ENCODE assay signal across 8 cellular contexts in genomic region chr1:28735961-28736449, GRCh38. TPM values are rescaled to one million over a fixed set of nuclear protein-coding genes. Genes with fewer than 3 reads are reported as not detected.
A peak's percentile ranks its signal among the peaks of the same experiment; 100 is the strongest.
DNase-seq lines count a peak whose midpoint lies in the region; ATAC-seq and TF ChIP-seq lines count a peak whose summit lies in the region.

No MANE protein-coding gene starts in this region.

- peak overlapping the region; percentile 2 to 29 for H3K4me3 ChIP-seq in body of pancreas
- H3K4me3 ChIP-seq in upper lobe of right lung, result peak overlapping the region; percentile 96

- H3K36me3 Mint-ChIP-seq in activated naive CD4-positive, alpha-beta T cell treated with anti-CD3 and anti-CD28 coated beads, Interleukin-2, amount 10 ng/mL, durations not matched to agents 7 days and 5 days, result peaks cover 23% of the 10 kb centered on the region
- peaks cover 3% of the 10 kb centered on the region for H3K36me3 Mint-ChIP-seq in memory B cell

- H3K27ac Mint-ChIP-seq in activated naive CD4-positive, alpha-beta T cell treated with anti-CD3 and anti-CD28 coated beads, Interleukin-2, amount 10 ng/mL, durations not matched to agents 7 days and 5 days, result peak overlapping the region; percentile 98
- H3K27ac Mint-ChIP-seq in memory B cell, result peak overlapping the region; percentile 89

- CTCF ChIA-PET in activated naive CD4-positive, alpha-beta T cell treated with anti-CD3 and anti-CD28 coated beads, Interleukin-2, amount 10 ng/mL, durations not matched to agents 7 days and 5 days (lab: Charles Lee), result interaction anchor here (0.8 to 2.0 kb wide), 12 partner anchors 9 to 450 kb away, joined by 3 to 8 read pairs (median 4); partner anchors contain the start of gene TAF12

- peaks cover 39% of the 10 kb centered on the region for H3K4me1 Mint-ChIP-seq in activated naive CD4-positive, alpha-beta T cell treated with anti-CD3 and anti-CD28 coated beads, Interleukin-2, amount 10 ng/mL, durations not matched to agents 7 days and 5 days
- H3K4me1 Mint-ChIP-seq in memory B cell, result peaks cover 13% of the 10 kb centered on the region

- DNase-seq in activated naive CD4-positive, alpha-beta T cell treated with anti-CD3 and anti-CD28 coated beads, Interleukin-2, amount 10 ng/mL, durations not matched to agents 7 days and 5 days, result no peak
- DNase-seq in activated naive CD4-positive, alpha-beta T cell (lab: John Stamatoyannopoulos, UW), result no peak
- no peak for DNase-seq in body of pancreas
- DNase-seq in memory B cell (ENCODE audit: low spot score in 2 of 2), result no peak
- no peak for DNase-seq in upper lobe of right lung
- DNase-seq in cerebellar cortex (ENCODE audit: low spot score), result no peak

- TF ChIP-seq CTCF in body of pancreas (IDR thresholded peaks at IDR 0.05), result no peak
- no peak for TF ChIP-seq CTCF in upper lobe of right lung (IDR thresholded peaks at IDR 0.05)

- TF ChIP-seq POLR2A in body of pancreas (IDR thresholded peaks at IDR 0.05), result no peak

- peaks cover 0 to 3% of the 10 kb centered on the region in 2 donors for H3K36me3 ChIP-seq in body of pancreas (replicated peaks in 1 of 2; ENCODE audit: insufficient read depth in 1 of 2, low read depth in 2 of 2)
- H3K36me3 ChIP-seq in upper lobe of right lung, result peaks cover 26% of the 10 kb centered on the region

- H3K9me3 Mint-ChIP-seq in activated naive CD4-positive, alpha-beta T cell treated with anti-CD3 and anti-CD28 coated beads, Interleukin-2, amount 10 ng/mL, durations not matched to agents 7 days and 5 days, result no peaks in the 10 kb centered on the region
- no peaks in the 10 kb centered on the region for H3K9me3 Mint-ChIP-seq in memory B cell

- H3K4me1 ChIP-seq in body of pancreas, result peaks cover 38% of the 10 kb centered on the region
- peaks cover 26% of the 10 kb centered on the region for H3K4me1 ChIP-seq in upper lobe of right lung

- H3K27me3 ChIP-seq in body of pancreas, result no peaks in the 10 kb centered on the region
- H3K27me3 ChIP-seq in upper lobe of right lung, result no peaks in the 10 kb centered on the region

- no peaks in the 10 kb centered on the region for H3K27me3 Mint-ChIP-seq in activated naive CD4-positive, alpha-beta T cell treated with anti-CD3 and anti-CD28 coated beads, Interleukin-2, amount 10 ng/mL, durations not matched to agents 7 days and 5 days
- H3K27me3 Mint-ChIP-seq in memory B cell, result no peaks in the 10 kb centered on the region

- H3K9me3 ChIP-seq in body of pancreas (no peaks in the 10 kb centered on the region), upper lobe of right lung (no peaks in the 10 kb centered on the region)

- ATAC-seq in body of pancreas (no peak), memory B cell (ENCODE audit: low read depth) (no peak), upper lobe of right lung (no peak), GM19351 (IDR thresholded peaks at IDR 0.05; ENCODE audit: unreplicated experiment) (no peak), GM18873 (IDR thresholded peaks at IDR 0.05; ENCODE audit: low FRiP score, unreplicated experiment) (no peak)

- H3K4me3 Mint-ChIP-seq in activated naive CD4-positive, alpha-beta T cell treated with anti-CD3 and anti-CD28 coated beads, Interleukin-2, amount 10 ng/mL, durations not matched to agents 7 days and 5 days, result peak overlapping the region; percentile 97
- peak overlapping the region; percentile 92 for H3K4me3 Mint-ChIP-seq in memory B cell

- intact Hi-C loops in body of pancreas (cut with DNase I), result no loop called here
- intact Hi-C loops in upper lobe of right lung (cut with DNase I), result loop anchor here (10.0 kb wide), 1 partner anchor 91 kb away; the partner anchor contains the start of genes RNU11 and TAF12

- WGBS in body of pancreas, 2 donors, result 7 to 17% methylated on average over 10 to 15 of the region's 15 CpGs

- H3K27ac ChIP-seq in body of pancreas (peak overlapping the region; percentile 77 to 96 (median 95)), upper lobe of right lung (peak overlapping the region; percentile 96)

RNA-seq across cellular contexts. Expression of gene YTHDF2, which starts 0.7 kb away (rescaled TPM):
- total RNA-seq in body of pancreas (10 to 100 TPM; 20.2 to 28.7 TPM), upper lobe of right lung (65.8 TPM)
